Comparison of ENCODE assay signal across 2 cellular contexts in the genomic region with DNA sequence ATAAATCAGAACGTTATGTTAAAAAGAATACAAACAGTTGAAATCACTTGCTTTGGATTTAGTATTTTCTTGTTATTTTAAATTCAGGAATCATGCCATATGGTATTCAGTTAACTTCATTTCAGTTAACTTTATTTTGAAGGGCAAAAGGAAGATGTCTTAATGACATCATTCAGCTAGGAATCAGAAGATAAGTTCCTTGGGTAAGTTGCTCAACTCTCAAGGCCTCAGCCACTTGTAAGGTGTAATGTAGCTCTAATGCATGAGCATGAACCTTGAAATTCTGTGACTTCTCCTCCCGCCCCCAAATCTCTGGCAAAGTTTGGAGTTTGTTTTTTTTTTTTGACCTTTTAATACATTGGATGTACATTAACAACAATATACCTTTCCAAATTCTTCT.
TF ChIP-seq lines count a peak whose summit lies in the region.

No MANE protein-coding gene starts in this region.

TF ChIP-seq in HEK293, 187 proteins besides CTCF, POLR2A, EP300 and RAD21 (continued from another document):
- TF ChIP-seq, protein P1, sequence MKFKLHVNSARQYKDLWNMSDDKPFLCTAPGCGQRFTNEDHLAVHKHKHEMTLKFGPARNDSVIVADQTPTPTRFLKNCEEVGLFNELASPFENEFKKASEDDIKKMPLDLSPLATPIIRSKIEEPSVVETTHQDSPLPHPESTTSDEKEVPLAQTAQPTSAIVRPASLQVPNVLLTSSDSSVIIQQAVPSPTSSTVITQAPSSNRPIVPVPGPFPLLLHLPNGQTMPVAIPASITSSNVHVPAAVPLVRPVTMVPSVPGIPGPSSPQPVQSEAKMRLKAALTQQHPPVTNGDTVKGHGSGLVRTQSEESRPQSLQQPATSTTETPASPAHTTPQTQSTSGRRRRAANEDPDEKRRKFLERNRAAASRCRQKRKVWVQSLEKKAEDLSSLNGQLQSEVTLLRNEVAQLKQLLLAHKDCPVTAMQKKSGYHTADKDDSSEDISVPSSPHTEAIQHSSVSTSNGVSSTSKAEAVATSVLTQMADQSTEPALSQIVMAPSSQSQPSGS (tag by site-specific recombination; IDR thresholded peaks at IDR 0.05; ENCODE audit: low read depth) = peak; percentile 85
- TF ChIP-seq SCRT2 (tag by site-specific recombination; IDR thresholded peaks at IDR 0.05) (0 out of 2 replicates have a peak, but pooled peaks have one; percentile 15), ZEB2 (tag by site-specific recombination; IDR thresholded peaks at IDR 0.05) (peak; percentile 24; the same call in 1 of the 2 replicates), ZNF548 (tag by site-specific recombination; IDR thresholded peaks at IDR 0.05) (no peak), GLI4 (tag by site-specific recombination; IDR thresholded peaks at IDR 0.05) (no peak)
- TF ChIP-seq, protein P2, sequence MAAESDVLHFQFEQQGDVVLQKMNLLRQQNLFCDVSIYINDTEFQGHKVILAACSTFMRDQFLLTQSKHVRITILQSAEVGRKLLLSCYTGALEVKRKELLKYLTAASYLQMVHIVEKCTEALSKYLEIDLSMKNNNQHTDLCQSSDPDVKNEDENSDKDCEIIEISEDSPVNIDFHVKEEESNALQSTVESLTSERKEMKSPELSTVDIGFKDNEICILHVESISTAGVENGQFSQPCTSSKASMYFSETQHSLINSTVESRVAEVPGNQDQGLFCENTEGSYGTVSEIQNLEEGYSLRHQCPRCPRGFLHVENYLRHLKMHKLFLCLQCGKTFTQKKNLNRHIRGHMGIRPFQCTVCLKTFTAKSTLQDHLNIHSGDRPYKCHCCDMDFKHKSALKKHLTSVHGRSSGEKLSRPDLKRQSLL (tag by site-specific recombination; IDR thresholded peaks at IDR 0.05) = no peak
- TF ChIP-seq, protein P3, sequence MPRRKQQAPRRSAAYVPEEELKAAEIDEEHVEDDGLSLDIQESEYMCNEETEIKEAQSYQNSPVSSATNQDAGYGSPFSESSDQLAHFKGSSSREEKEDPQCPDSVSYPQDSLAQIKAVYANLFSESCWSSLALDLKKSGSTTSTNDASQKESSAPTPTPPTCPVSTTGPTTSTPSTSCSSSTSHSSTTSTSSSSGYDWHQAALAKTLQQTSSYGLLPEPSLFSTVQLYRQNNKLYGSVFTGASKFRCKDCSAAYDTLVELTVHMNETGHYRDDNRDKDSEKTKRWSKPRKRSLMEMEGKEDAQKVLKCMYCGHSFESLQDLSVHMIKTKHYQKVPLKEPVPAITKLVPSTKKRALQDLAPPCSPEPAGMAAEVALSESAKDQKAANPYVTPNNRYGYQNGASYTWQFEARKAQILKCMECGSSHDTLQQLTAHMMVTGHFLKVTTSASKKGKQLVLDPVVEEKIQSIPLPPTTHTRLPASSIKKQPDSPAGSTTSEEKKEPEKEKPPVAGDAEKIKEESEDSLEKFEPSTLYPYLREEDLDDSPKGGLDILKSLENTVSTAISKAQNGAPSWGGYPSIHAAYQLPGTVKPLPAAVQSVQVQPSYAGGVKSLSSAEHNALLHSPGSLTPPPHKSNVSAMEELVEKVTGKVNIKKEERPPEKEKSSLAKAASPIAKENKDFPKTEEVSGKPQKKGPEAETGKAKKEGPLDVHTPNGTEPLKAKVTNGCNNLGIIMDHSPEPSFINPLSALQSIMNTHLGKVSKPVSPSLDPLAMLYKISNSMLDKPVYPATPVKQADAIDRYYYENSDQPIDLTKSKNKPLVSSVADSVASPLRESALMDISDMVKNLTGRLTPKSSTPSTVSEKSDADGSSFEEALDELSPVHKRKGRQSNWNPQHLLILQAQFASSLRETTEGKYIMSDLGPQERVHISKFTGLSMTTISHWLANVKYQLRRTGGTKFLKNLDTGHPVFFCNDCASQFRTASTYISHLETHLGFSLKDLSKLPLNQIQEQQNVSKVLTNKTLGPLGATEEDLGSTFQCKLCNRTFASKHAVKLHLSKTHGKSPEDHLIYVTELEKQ (tag by site-specific recombination; IDR thresholded peaks at IDR 0.05; ENCODE audit: borderline replicate concordance) = 0 out of 2 replicates have a peak, but pooled peaks have one; percentile 11

TF ChIP-seq in K562, 482 proteins besides CTCF, POLR2A, EP300 and RAD21 (continued from another document):
- TF ChIP-seq MYC (IDR thresholded peaks at IDR 0.05; ENCODE audit: low read depth, low read length) (no peak), MYC (CRISPR knock-in tag; IDR thresholded peaks at IDR 0.05; ENCODE audit: borderline replicate concordance, low read depth) (no peak), ZNF707 (CRISPR knock-in tag; conservative IDR thresholded peaks at IDR 0.05) (no peak), CEBPB (tag; IDR thresholded peaks at IDR 0.05) (peak; percentile 35; the same call in 1 of the 2 replicates), ERF (CRISPR knock-in tag; IDR thresholded peaks at IDR 0.05) (no peak), TAF9B (IDR thresholded peaks at IDR 0.05; ENCODE audit: partially characterized antibody) (no peak), POLR3G (IDR thresholded peaks at IDR 0.05; ENCODE audit: extremely low read depth, insufficient read length, insufficient replicate concordance) (no peak), HNRNPUL1 (IDR thresholded peaks at IDR 0.05; ENCODE audit: low read length) (no peak)
- TF ChIP-seq, protein P4, sequence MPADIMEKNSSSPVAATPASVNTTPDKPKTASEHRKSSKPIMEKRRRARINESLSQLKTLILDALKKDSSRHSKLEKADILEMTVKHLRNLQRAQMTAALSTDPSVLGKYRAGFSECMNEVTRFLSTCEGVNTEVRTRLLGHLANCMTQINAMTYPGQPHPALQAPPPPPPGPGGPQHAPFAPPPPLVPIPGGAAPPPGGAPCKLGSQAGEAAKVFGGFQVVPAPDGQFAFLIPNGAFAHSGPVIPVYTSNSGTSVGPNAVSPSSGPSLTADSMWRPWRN (IDR thresholded peaks at IDR 0.05; ENCODE audit: low read depth) = no peak
TF ChIP-seq in K562: peak in this region for 2.
